8 cellular contexts compared by ENCODE assay signal in the genomic region with DNA sequence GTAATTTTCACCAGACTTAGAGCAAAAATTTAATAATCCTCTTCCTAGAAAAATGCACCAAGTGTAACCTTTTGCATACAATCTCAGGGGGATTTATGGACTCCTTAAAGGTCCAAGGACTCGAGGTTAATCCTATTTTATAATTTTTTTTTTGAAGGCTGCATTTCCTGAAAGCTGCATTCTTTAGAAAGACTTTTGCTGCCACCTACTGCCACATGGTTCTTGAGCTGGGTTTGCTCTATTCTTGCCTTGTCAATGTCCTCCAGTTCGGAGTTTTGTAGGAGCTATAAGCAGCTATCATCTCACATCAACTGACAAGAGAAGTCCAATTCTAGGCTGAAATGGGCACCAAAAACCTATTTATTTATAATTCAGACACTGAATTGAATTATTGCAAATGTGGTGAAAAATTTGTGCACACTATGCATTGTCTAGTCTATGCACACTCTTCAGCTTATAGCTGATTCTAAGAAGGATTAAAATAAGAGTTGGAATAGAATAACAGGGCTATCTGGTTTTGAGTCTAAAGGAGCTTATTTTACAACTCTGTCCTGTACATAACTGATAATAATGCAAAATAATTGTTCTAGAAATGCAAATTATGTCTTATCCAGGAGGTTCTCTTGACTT. TPM values are rescaled to one million over a fixed set of nuclear protein-coding genes. Genes with fewer than 3 reads are reported as not detected.
A peak's percentile ranks its signal among the peaks of the same experiment; 100 is the strongest.
DNase-seq lines count a peak whose midpoint lies in the region; ATAC-seq and TF ChIP-seq lines count a peak whose summit lies in the region.
"Had no signal": no experiment of that assay in that cellular context is flagged by ENCODE, and none has a peak within 500 bp of the region (broad histone marks: within the 10 kb centered on the region; RNA-seq: fewer than 3 reads in every experiment).

No MANE protein-coding gene starts in this region.

- H3K79me2 ChIP-seq in PC-3 (ENCODE audit: low read length): no peaks in the 10 kb centered on the region

- H2AFZ ChIP-seq in PC-3 (ENCODE audit: low read length): no peak overlapping the region

- H3F3A ChIP-seq in PC-3 (ENCODE audit: low read length, unreplicated experiment): no peaks in the 10 kb centered on the region

- no TSS peak for BruUV-seq in PC-3 (replicated peaks; lab: Mats Ljungman, UMichigan)

- no peak overlapping the region for H3K9ac ChIP-seq in PC-3 (ENCODE audit: low read length)

- H3K27me3 ChIP-seq in PC-3 (ENCODE audit: low read length): no peaks in the 10 kb centered on the region
- H3K27me3 ChIP-seq in lower lobe of right lung (ENCODE audit: low read depth): no peaks in the 10 kb centered on the region

- ATAC-seq in PC-3 (peak; percentile 56), lower lobe of right lung (peak; percentile 59 to 87), HG02884 (IDR thresholded peaks at IDR 0.05; ENCODE audit: unreplicated experiment) (no peak), GM21360 (IDR thresholded peaks at IDR 0.05; ENCODE audit: unreplicated experiment) (no peak)

- no peak overlapping the region for H3K4me2 ChIP-seq in PC-3 (ENCODE audit: low read length)

- no peaks in the 10 kb centered on the region for H4K20me1 ChIP-seq in PC-3 (ENCODE audit: low read length)

- intact Hi-C loops in PC-3 (cut with micrococcal nuclease) (loop anchor here (1.0 kb wide), 2 partner anchors 172 to 187 kb away; no protein-coding TSS in a partner anchor), lower lobe of right lung (cut with DNase I) (no loop called here)

- peak; percentile 84 for TF ChIP-seq CTCF in PC-3 (conservative IDR thresholded peaks at IDR 0.05; ENCODE audit: low read depth, low read length)
- peak; percentile 79 for TF ChIP-seq CTCF in choroid plexus epithelial cell (conservative IDR thresholded peaks at IDR 0.05; ENCODE audit: low read depth, low read length)
- peak; percentile 61 for TF ChIP-seq CTCF in lower lobe of right lung (IDR thresholded peaks at IDR 0.05)

- H3K4me1 ChIP-seq in PC-3 (ENCODE audit: insufficient read depth, low read length) (no peaks in the 10 kb centered on the region), lower lobe of right lung (peaks cover 8% of the 10 kb centered on the region)

- H3K27ac ChIP-seq in PC-3 (ENCODE audit: low read length) (no peak overlapping the region), lower lobe of right lung (no peak overlapping the region)
- H3K27ac ChIP-seq: skin epidermis had no signal

- POLR2A ChIA-PET in PC-3 (lab: Charles Lee; ENCODE audit: unreplicated experiment): interaction anchor here (0.5 kb wide), 1 partner anchor 346 kb away, joined by 25 read pairs; no protein-coding TSS in a partner anchor

- H3K9me3 ChIP-seq in PC-3 (ENCODE audit: low read length): no peaks in the 10 kb centered on the region
- H3K9me3 ChIP-seq in lower lobe of right lung: no peaks in the 10 kb centered on the region

- no peaks in the 10 kb centered on the region for H3K9me2 ChIP-seq in PC-3 (replicated peaks; ENCODE audit: low read length)

- no peak overlapping the region for H3K4me3 ChIP-seq in PC-3 (ENCODE audit: low read length)
- no peak overlapping the region for H3K4me3 ChIP-seq in choroid plexus epithelial cell (ENCODE audit: low read depth, low read length)
- H3K4me3 ChIP-seq in lower lobe of right lung: no peak overlapping the region
- H3K4me3 ChIP-seq: skin epidermis had no signal

- DNase-seq in Daoy (ENCODE audit: low read depth) (peak; percentile 49), HuH-7 (ENCODE audit: low spot score) (peak; percentile 29), PC-3 (peak; percentile 76), choroid plexus epithelial cell (ENCODE audit: low read depth) (peak; percentile 81), lower lobe of right lung (no peak)

- CTCF ChIA-PET in PC-3 (lab: Charles Lee): interaction anchor here (0.6 to 1.3 kb wide), 11 partner anchors 9 to 657 kb away, joined by 3 to 17 read pairs (median 6); no protein-coding TSS in a partner anchor

- H3K36me3 ChIP-seq in PC-3 (ENCODE audit: low read depth, low read length): no peaks in the 10 kb centered on the region
- peaks cover 3% of the 10 kb centered on the region for H3K36me3 ChIP-seq in lower lobe of right lung

RNA-seq across cellular contexts. Expression of gene TRAF6, which starts 31.3 kb away (rescaled TPM):
- 4.5 and 8.2 TPM in 2 replicates for total RNA-seq in Daoy (2014; rRNA removed; shearing (Covaris generic))
- 4.0 and 4.1 TPM in 2 replicates for total RNA-seq in PC-3 (2014; rRNA removed)
- total RNA-seq in lower lobe of right lung: 13.7 TPM

Comparison
In these comparisons a context has a peak if more than half of its experiments do, and no peak if none do; other contexts are left out.
1. ATAC-seq: peak in PC-3 (single experiment) and lower lobe of right lung (2 of 2); none in HG02884 (single experiment) and GM21360 (single experiment).
2. Peak in every context shown above with its lines, with median percentiles within 50 percentile points of each other: CTCF ChIP-seq.